Comparison of ENCODE assay signal across 13 cellular contexts in the genomic region with DNA sequence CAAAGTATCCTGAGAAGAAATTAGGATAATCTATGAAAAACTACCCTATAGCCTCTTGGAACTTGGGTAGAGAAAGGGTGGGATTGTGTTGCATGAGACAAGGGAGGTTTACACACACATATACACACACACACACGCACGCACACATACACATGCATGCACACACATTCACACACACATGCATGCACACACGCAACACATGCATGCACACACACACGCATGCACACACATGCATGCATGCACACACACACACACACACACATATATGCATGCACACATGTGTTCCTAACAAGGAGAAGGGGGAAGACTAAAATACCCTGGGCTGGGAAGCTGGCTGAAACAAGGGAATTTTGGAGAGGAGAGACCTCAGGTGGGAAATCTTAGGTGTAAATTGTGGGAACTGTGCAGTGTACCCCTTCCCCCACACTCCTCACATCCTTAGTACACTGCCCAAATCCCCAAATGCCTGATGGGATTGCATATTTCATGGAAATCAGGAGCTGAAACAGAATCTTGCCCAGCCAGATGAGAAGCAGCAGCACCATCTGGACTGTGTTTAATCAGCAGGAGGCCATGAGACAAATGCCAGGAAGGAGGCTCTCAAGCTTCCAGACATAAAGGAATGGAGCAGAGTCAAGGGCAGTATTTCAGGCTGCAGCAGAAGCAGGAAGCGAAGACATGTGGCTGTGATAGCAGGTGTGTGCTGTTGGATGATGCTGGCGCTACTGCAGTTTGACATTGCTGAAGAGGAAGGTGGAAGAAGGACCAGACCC.
A peak's percentile ranks its signal among the peaks of the same experiment; 100 is the strongest.
DNase-seq lines count a peak whose midpoint lies in the region; ATAC-seq and TF ChIP-seq lines count a peak whose summit lies in the region.
"Had no signal": no experiment of that assay in that cellular context is flagged by ENCODE, and none has a peak within 500 bp of the region (broad histone marks: within the 10 kb centered on the region; RNA-seq: fewer than 3 reads in every experiment).

No MANE protein-coding gene starts in this region.

- DNase-seq in AG09319 (ENCODE audit: extremely low read depth, low read depth) (peak; percentile 29), NCI-H1092 treated with DMSO at 0.1 percent for 48 hours (lab: John Stamatoyannopoulos, UW) (peak; percentile 20), NCI-H69 (lab: John Stamatoyannopoulos, UW) (peak; percentile 95), fibroblast of gingiva (ENCODE audit: low read depth) (peak; percentile 79), HUDEP-2 (lab: John Stamatoyannopoulos, UW; ENCODE audit: unreplicated experiment in 76 of 76) (no peak), HCEC 1CT (no peak)
- DNase-seq: activated gamma-delta T cell treated with Interleukin-2 at 50 U/mL for 16 hours; central memory CD4-positive, alpha-beta T cell; erythroblast; nucleus accumbens; uterus had no signal

- TF ChIP-seq CTCF in AG09319 (IDR thresholded peaks at IDR 0.05; ENCODE audit: low read depth, low read length), result no peak

- ATAC-seq in GM21723 (IDR thresholded peaks at IDR 0.05; ENCODE audit: unreplicated experiment) (no peak), GM18867 (IDR thresholded peaks at IDR 0.05; ENCODE audit: unreplicated experiment) (no peak)

Comparison
In these comparisons a context has a peak if more than half of its experiments do, and no peak if none do; other contexts are left out.
1. DNase-seq: peak in AG09319 (single experiment), NCI-H1092 treated with DMSO at 0.1 percent for 48 hours (single experiment), NCI-H69 (single experiment) and fibroblast of gingiva (single experiment); none in HUDEP-2 (0 of 76) and HCEC 1CT (single experiment).